Comparison of ENCODE assay signal across 18 cellular contexts in the genomic region with DNA sequence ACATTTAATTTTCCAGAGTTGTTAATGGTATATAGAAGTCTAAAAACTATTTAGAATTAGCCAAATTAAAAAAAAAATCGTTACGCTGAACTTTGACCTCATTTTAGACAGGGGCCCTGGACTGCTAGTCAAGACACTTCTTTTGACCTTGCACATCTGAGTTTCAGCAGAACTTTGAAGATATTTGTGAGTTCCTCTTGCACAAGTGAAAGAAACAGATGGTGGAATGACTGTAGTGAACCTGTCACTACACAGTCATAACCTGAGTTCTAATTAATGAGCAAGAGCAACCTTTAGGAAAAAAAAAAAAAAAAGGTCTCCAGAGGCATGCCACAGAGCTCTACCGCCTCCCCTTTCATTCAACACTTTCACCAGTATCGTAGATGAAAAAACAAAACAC. TPM values are rescaled to one million over a fixed set of nuclear protein-coding genes. Genes with fewer than 3 reads are reported as not detected.
A peak's percentile ranks its signal among the peaks of the same experiment; 100 is the strongest.
DNase-seq lines count a peak whose midpoint lies in the region; ATAC-seq and TF ChIP-seq lines count a peak whose summit lies in the region.
"Had no signal": no experiment of that assay in that cellular context is flagged by ENCODE, and none has a peak within 500 bp of the region (broad histone marks: within the 10 kb centered on the region; RNA-seq: fewer than 3 reads in every experiment).

No MANE protein-coding gene starts in this region.

- WGBS in prostate gland: 58% methylated on average over 4 of the region's 4 CpGs
- 51% methylated on average over 4 of the region's 4 CpGs for WGBS in SK-N-SH (ENCODE audit: low lambda C conversion rate)

- peaks cover 0 to 4% (median 0%) of the 10 kb centered on the region in 3 donors for H3K36me3 Mint-ChIP-seq in CD8-positive, alpha-beta memory T cell
- H3K36me3 Mint-ChIP-seq: immature natural killer cell had no signal

- intact Hi-C loops in prostate gland (cut with DNase I): no loop called here

- H3K4me3 ChIP-seq in prostate gland (no peak overlapping the region), SK-N-SH (ENCODE audit: low read depth in 2 of 2, low read length in 1 of 2) (no peak overlapping the region)
- H3K4me3 ChIP-seq in CD8-positive, alpha-beta memory T cell (ENCODE audit: low read length): no peak overlapping the region
- H3K4me3 ChIP-seq: SK-N-MC, thoracic aorta had no signal

- H3K4me2 ChIP-seq in SK-N-SH: no peak overlapping the region

- H3K4me1 ChIP-seq in prostate gland (replicated peaks) (peaks cover 14% of the 10 kb centered on the region), SK-N-SH (ENCODE audit: control insufficient read depth in 1 of 2, insufficient read depth in 2 of 2, low read depth in 1 of 2, low read length in 1 of 2) (peaks cover 0 to 5% of the 10 kb centered on the region in 2 experiments; a peak in 1 of 4 replicates)
- no peaks in the 10 kb centered on the region for H3K4me1 ChIP-seq in CD8-positive, alpha-beta memory T cell (ENCODE audit: insufficient read depth, low read length)

- no peaks in the 10 kb centered on the region for H3K9me2 ChIP-seq in SK-N-SH

- H3K9ac ChIP-seq in SK-N-SH: no peak overlapping the region

- H2AFZ ChIP-seq in SK-N-SH (ENCODE audit: low read depth): no peak overlapping the region

- TF ChIP-seq CTCF in prostate gland (IDR thresholded peaks at IDR 0.05) (no peak), SK-N-SH (IDR thresholded peaks at IDR 0.05) (no peak)

- peak; percentile 70 for DNase-seq in NCI-H2171 treated with DMSO at 0.1 percent for 48 hours (lab: John Stamatoyannopoulos, UW)
- no peak for DNase-seq in prostate gland (ENCODE audit: low spot score)
- DNase-seq in SK-N-SH: no peak
- no peak for DNase-seq in CD8-positive, alpha-beta memory T cell
- no peak for DNase-seq in dermis blood vessel endothelial cell
- no peak for DNase-seq in HuH-7 (ENCODE audit: low spot score)
- DNase-seq: activated T-cell treated with anti-CD3 and anti-CD28 coated beads, Interleukin-2, amount 50 U/mL, for 24 hours; HCEC 1CT; immature natural killer cell; NCI-H2029; stimulated activated CD4-positive, alpha-beta T cell treated with anti-CD3 and anti-CD28 coated beads, Interleukin-12 subunit alpha, Interleukin-12 subunit beta, amount 100 ng/mL, for 4 hours had no signal

- CTCF ChIA-PET in SK-N-SH (lab: Yijun Ruan, JAX): interaction anchor here (0.6 kb wide), 1 partner anchor 63 kb away, joined by 3 read pairs; no protein-coding TSS in a partner anchor
- CTCF ChIA-PET in CD8-positive, alpha-beta memory T cell (lab: Charles Lee): no interaction called here

- peaks cover 2 to 7% (median 6%) of the 10 kb centered on the region in 3 donors for H3K4me1 Mint-ChIP-seq in CD8-positive, alpha-beta memory T cell

- peaks cover 28 to 29% of the 10 kb centered on the region in 2 donors for H3K27me3 Mint-ChIP-seq in CD8-positive, alpha-beta memory T cell

- TF ChIP-seq RAD21 in SK-N-SH (IDR thresholded peaks at IDR 0.05; ENCODE audit: low read length): no peak

- TF ChIP-seq POLR2A in prostate gland (IDR thresholded peaks at IDR 0.05): no peak

- no peaks in the 10 kb centered on the region for H4K20me1 ChIP-seq in SK-N-SH (ENCODE audit: insufficient read depth)

- H3K27me3 ChIP-seq in prostate gland (replicated peaks; ENCODE audit: insufficient read depth) (no peaks in the 10 kb centered on the region), SK-N-SH (ENCODE audit: insufficient read depth) (no peaks in the 10 kb centered on the region)
- peaks cover 14% of the 10 kb centered on the region for H3K27me3 ChIP-seq in CD8-positive, alpha-beta memory T cell (ENCODE audit: insufficient read depth, low read length, poor library complexity, severe bottlenecking)

- peak overlapping the region; percentile 88 to 95 for H3K27ac ChIP-seq in prostate gland
- H3K27ac ChIP-seq in SK-N-SH (ENCODE audit: low read depth in 2 of 2, low read length in 1 of 2): no peak overlapping the region
- H3K27ac ChIP-seq in CD8-positive, alpha-beta memory T cell (ENCODE audit: low read depth, low read length): no peak overlapping the region
- H3K27ac ChIP-seq: SK-N-MC, thoracic aorta had no signal

- H3K36me3 ChIP-seq in prostate gland: no peaks in the 10 kb centered on the region
- no peaks in the 10 kb centered on the region for H3K36me3 ChIP-seq in SK-N-SH (replicated peaks in 1 of 2; ENCODE audit: control insufficient read depth in 1 of 2, insufficient read depth in 2 of 2, low read length in 1 of 2)
- H3K36me3 ChIP-seq in CD8-positive, alpha-beta memory T cell (ENCODE audit: insufficient read depth, low read length): no peaks in the 10 kb centered on the region
- H3K36me3 ChIP-seq: thoracic aorta had no signal

- H3K9me3 Mint-ChIP-seq in CD8-positive, alpha-beta memory T cell: no peaks in the 10 kb centered on the region
- H3K9me3 Mint-ChIP-seq: activated T-cell treated with anti-CD3 and anti-CD28 coated beads, Interleukin-2, amount 50 U/mL, for 24 hours; immature natural killer cell had no signal

- POLR2A ChIA-PET in SK-N-SH (lab: Yijun Ruan, JAX): no interaction called here
- POLR2A ChIA-PET in CD8-positive, alpha-beta memory T cell (lab: Charles Lee): no interaction called here

- H3F3A ChIP-seq in SK-N-SH (replicated peaks; ENCODE audit: insufficient read depth): peaks cover 3% of the 10 kb centered on the region

- TF ChIP-seq EP300 in SK-N-SH (IDR thresholded peaks at IDR 0.05; ENCODE audit: borderline replicate concordance in 1 of 2, low read depth in 1 of 2, low read length in 1 of 2): no peak

- H3K4me3 Mint-ChIP-seq in CD8-positive, alpha-beta memory T cell: no peak overlapping the region
- H3K4me3 Mint-ChIP-seq: activated T-cell treated with anti-CD3 and anti-CD28 coated beads, Interleukin-2, amount 50 U/mL, for 24 hours; immature natural killer cell; mesothelial cell of epicardium; WTC11 had no signal

- ATAC-seq in GM18519 (IDR thresholded peaks at IDR 0.05; ENCODE audit: low FRiP score, unreplicated experiment) (peak; percentile 57), GM21515 (IDR thresholded peaks at IDR 0.05; ENCODE audit: unreplicated experiment) (peak; percentile 44)

- H3K27ac Mint-ChIP-seq in CD8-positive, alpha-beta memory T cell: no peak overlapping the region
- H3K27ac Mint-ChIP-seq: immature natural killer cell, mesothelial cell of epicardium had no signal

- H3K79me2 ChIP-seq in SK-N-SH (ENCODE audit: insufficient read depth): no peaks in the 10 kb centered on the region

- H3K9me3 ChIP-seq in prostate gland: no peaks in the 10 kb centered on the region
- no peaks in the 10 kb centered on the region for H3K9me3 ChIP-seq in SK-N-SH
- H3K9me3 ChIP-seq in CD8-positive, alpha-beta memory T cell (ENCODE audit: low read length): no peaks in the 10 kb centered on the region
- H3K9me3 ChIP-seq: thoracic aorta had no signal

TF ChIP-seq in SK-N-SH, 30 proteins besides CTCF, POLR2A, EP300 and RAD21 (continues in another document):
- TF ChIP-seq, protein P1, sequence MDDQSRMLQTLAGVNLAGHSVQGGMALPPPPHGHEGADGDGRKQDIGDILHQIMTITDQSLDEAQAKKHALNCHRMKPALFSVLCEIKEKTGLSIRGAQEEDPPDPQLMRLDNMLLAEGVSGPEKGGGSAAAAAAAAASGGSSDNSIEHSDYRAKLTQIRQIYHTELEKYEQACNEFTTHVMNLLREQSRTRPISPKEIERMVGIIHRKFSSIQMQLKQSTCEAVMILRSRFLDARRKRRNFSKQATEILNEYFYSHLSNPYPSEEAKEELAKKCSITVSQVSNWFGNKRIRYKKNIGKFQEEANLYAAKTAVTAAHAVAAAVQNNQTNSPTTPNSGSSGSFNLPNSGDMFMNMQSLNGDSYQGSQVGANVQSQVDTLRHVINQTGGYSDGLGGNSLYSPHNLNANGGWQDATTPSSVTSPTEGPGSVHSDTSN (IDR thresholded peaks at IDR 0.05): no peak
- TF ChIP-seq RXRA (IDR thresholded peaks at IDR 0.05; ENCODE audit: borderline replicate concordance, low read depth): no peak
- TF ChIP-seq FOXM1 (IDR thresholded peaks at IDR 0.05; ENCODE audit: low read depth): no peak
- TF ChIP-seq, protein P2, sequence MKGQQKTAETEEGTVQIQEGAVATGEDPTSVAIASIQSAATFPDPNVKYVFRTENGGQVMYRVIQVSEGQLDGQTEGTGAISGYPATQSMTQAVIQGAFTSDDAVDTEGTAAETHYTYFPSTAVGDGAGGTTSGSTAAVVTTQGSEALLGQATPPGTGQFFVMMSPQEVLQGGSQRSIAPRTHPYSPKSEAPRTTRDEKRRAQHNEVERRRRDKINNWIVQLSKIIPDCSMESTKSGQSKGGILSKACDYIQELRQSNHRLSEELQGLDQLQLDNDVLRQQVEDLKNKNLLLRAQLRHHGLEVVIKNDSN (IDR thresholded peaks at IDR 0.05; ENCODE audit: borderline replicate concordance, low read depth): no peak
- TF ChIP-seq, protein P3, sequence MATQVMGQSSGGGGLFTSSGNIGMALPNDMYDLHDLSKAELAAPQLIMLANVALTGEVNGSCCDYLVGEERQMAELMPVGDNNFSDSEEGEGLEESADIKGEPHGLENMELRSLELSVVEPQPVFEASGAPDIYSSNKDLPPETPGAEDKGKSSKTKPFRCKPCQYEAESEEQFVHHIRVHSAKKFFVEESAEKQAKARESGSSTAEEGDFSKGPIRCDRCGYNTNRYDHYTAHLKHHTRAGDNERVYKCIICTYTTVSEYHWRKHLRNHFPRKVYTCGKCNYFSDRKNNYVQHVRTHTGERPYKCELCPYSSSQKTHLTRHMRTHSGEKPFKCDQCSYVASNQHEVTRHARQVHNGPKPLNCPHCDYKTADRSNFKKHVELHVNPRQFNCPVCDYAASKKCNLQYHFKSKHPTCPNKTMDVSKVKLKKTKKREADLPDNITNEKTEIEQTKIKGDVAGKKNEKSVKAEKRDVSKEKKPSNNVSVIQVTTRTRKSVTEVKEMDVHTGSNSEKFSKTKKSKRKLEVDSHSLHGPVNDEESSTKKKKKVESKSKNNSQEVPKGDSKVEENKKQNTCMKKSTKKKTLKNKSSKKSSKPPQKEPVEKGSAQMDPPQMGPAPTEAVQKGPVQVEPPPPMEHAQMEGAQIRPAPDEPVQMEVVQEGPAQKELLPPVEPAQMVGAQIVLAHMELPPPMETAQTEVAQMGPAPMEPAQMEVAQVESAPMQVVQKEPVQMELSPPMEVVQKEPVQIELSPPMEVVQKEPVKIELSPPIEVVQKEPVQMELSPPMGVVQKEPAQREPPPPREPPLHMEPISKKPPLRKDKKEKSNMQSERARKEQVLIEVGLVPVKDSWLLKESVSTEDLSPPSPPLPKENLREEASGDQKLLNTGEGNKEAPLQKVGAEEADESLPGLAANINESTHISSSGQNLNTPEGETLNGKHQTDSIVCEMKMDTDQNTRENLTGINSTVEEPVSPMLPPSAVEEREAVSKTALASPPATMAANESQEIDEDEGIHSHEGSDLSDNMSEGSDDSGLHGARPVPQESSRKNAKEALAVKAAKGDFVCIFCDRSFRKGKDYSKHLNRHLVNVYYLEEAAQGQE (IDR thresholded peaks at IDR 0.05; ENCODE audit: low read depth, low read length): no peak

RNA-seq across cellular contexts. Expression of a gene that starts 5.3 kb away (rescaled TPM):
- total RNA-seq in prostate gland: 10 to 100 TPM; 53.5 to 59.9 TPM
- 0.99 and 1.1 TPM in 2 replicates for polyA plus RNA-seq in SK-N-SH (2012; rRNA removed)
- polyA plus RNA-seq in SK-N-SH (2012; cell fraction: cytosol; rRNA removed): 0.85 and 0.96 TPM in 2 replicates
- polyA plus RNA-seq in SK-N-SH (2012; cell fraction: nucleus; rRNA removed): 1.1 and 1.8 TPM in 2 replicates
- total RNA-seq in CD8-positive, alpha-beta memory T cell: under 1 TPM; 0.18 to 0.33 TPM
- 0.48 TPM for polyA plus RNA-seq in CD8-positive, alpha-beta memory T cell
- 26.7 and 44.2 TPM in 2 replicates for total RNA-seq in dermis blood vessel endothelial cell
- total RNA-seq: fibroblast of villous mesenchyme had no signal

Comparison
In these comparisons a context has a peak if more than half of its experiments do, and no peak if none do; other contexts are left out.
1. H3K27ac ChIP-seq: peak in prostate gland (2 of 2); none in SK-N-SH (0 of 2) and CD8-positive, alpha-beta memory T cell (single experiment).
2. RNA of a gene that starts 5.3 kb away (total RNA-seq): 53.5 to 59.9 TPM in prostate gland and 26.7 to 44.2 TPM in dermis blood vessel endothelial cell; 0.18 to 0.33 TPM in CD8-positive, alpha-beta memory T cell; every median in the first group is over 10 times any median in the second.